13 cellular contexts compared by ENCODE assay signal in the genomic region with DNA sequence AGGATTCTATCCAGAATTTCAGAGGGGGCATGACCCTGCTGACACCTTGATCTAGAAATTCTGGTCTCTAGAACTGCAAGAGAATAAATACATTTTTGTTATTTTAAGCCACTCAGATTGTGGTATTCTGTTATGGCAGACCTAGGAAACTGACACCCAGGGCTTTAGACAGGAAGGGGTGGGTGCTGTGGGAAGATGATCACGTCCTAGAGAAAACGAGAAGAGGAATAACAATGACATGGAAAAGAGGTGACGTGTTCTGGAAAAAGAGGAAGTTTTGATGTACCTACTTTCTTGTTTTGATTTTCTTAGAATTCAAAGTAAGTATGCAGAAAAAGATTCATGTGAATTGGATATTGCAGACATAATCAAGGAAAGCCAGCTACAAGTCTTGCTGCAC.
"Had no signal": no experiment of that assay in that cellular context is flagged by ENCODE, and none has a peak within 500 bp of the region (broad histone marks: within the 10 kb centered on the region; RNA-seq: fewer than 3 reads in every experiment).

No MANE protein-coding gene starts in this region.

- H3K4me3 ChIP-seq: adrenal gland, lung, tibial artery, vagina had no signal

- ATAC-seq: esophagus mucosa, left colon had no signal

- H3K9me3 ChIP-seq: adrenal gland, vagina had no signal

- H3K4me1 ChIP-seq: vagina had no signal

- H3K36me3 ChIP-seq: adrenal gland, tibial artery, vagina had no signal

- H3K4me3 Mint-ChIP-seq: mesothelial cell of epicardium; naive B cell; T-helper 1 cell treated with Interleukin-12 subunit alpha and Interleukin-12 subunit beta and Interleukin-4 antibody, amounts not matched to agents 30 μg/mL and 1 μg/mL, for 36 hours had no signal

- DNase-seq: activated naive CD4-positive, alpha-beta T cell treated with Interleukin-2 at 50 U/mL for 16 hours; activated T-cell treated with anti-CD3 and anti-CD28 coated beads for 4 hours; adrenal gland; left colon; naive B cell; stimulated activated CD4-positive, alpha-beta T cell treated with anti-CD3 and anti-CD28 coated beads, Interleukin-2, amount 100 ng/mL, for 48 hours; stimulated activated naive CD4-positive, alpha-beta T cell; tibial artery had no signal

- H3K27ac ChIP-seq: tibial artery, vagina had no signal

- H3K27ac Mint-ChIP-seq: mesothelial cell of epicardium; T-helper 1 cell treated with Interleukin-12 subunit alpha and Interleukin-12 subunit beta and Interleukin-4 antibody, amounts not matched to agents 30 μg/mL and 1 μg/mL, for 36 hours had no signal

- H3K27me3 ChIP-seq: adrenal gland, tibial artery, vagina had no signal
